ENCODE assay signal across 8 cellular contexts in genomic region chr2:99335911-99336779, GRCh38. TPM values are rescaled to one million over a fixed set of nuclear protein-coding genes. Genes with fewer than 3 reads are reported as not detected.
A peak's percentile ranks its signal among the peaks of the same experiment; 100 is the strongest.
DNase-seq lines count a peak whose midpoint lies in the region; ATAC-seq and TF ChIP-seq lines count a peak whose summit lies in the region.

Gene TXNDC9 (minus strand): TSS chr2:99336333. CDS start chr2:99333210, 3,123 bp downstream.

- H3K4me1 Mint-ChIP-seq in GM23338, result peaks cover 6% of the 10 kb centered on the region
- H3K4me1 Mint-ChIP-seq in naive thymus-derived CD4-positive, alpha-beta T cell, result peaks cover 16 to 40% (median 37%) of the 10 kb centered on the region in 7 donors
- peaks cover 5 to 17% of the 10 kb centered on the region in 2 donors for H3K4me1 Mint-ChIP-seq in stimulated activated naive B cell treated with anti-CD40 and anti-IgM and Interleukin-4, amounts not matched to agents 10 μg/mL and 1 μg/mL and 100 μg/mL, for 72 hours

- H3K4me1 ChIP-seq in GM23338 (ENCODE audit: insufficient read depth), result peaks cover 11% of the 10 kb centered on the region
- H3K4me1 ChIP-seq in fibroblast of lung (ENCODE audit: control insufficient read depth, extremely low read depth, insufficient read depth, low read length), result peaks cover 2% of the 10 kb centered on the region
- H3K4me1 ChIP-seq in naive thymus-derived CD4-positive, alpha-beta T cell (ENCODE audit: control insufficient read depth in 2 of 2, insufficient read depth in 2 of 2, low read length in 2 of 2), result peaks cover 20 to 25% of the 10 kb centered on the region in 2 donors

- intact Hi-C loops in naive thymus-derived CD4-positive, alpha-beta T cell (cut with micrococcal nuclease), result loop anchor here (1.0 to 10.0 kb wide), 20 partner anchors 154 to 1916 kb away; partner anchors contain the start of genes ACTR1B (in 2 of the 2), C2orf15 (in 2 of the 2), COX5B (in 2 of the 2) and MITD1 (in 2 of the 2)

- H3K9me3 Mint-ChIP-seq in GM23338, result no peaks in the 10 kb centered on the region
- no peaks in the 10 kb centered on the region for H3K9me3 Mint-ChIP-seq in naive thymus-derived CD4-positive, alpha-beta T cell
- H3K9me3 Mint-ChIP-seq in stimulated activated naive B cell treated with anti-CD40 and anti-IgM and Interleukin-4, amounts not matched to agents 10 μg/mL and 1 μg/mL and 100 μg/mL, for 72 hours, result no peaks in the 10 kb centered on the region

- H2AFZ ChIP-seq in GM23338 (peak within 1 kb of the TSS; percentile 94), fibroblast of lung (ENCODE audit: low read length) (peak within 1 kb of the TSS; percentile 98)

- H3F3A ChIP-seq in GM23338 (replicated peaks; ENCODE audit: low read depth), result 0 out of 2 replicates have a peak, but pooled peaks cover 4% of the 10 kb centered on the region

- POLR2A ChIA-PET in naive thymus-derived CD4-positive, alpha-beta T cell (lab: Charles Lee), result interaction anchor here (0.5 to 2.3 kb wide), 11 partner anchors 81 to 1891 kb away, joined by 3 to 12 read pairs (median 4); partner anchors contain the start of genes C2orf15, LIPT1, MITD1 and MRPL30

- ATAC-seq in GM23338, result peak; percentile 84
- peak; percentile 90 for ATAC-seq in naive thymus-derived CD4-positive, alpha-beta T cell
- ATAC-seq in stimulated activated naive B cell treated with anti-CD40 and anti-IgM and Interleukin-4, amounts not matched to agents 10 μg/mL and 1 μg/mL and 100 μg/mL, for 72 hours (replicated peaks), result peak; percentile 81 to 83

- H3K36me3 ChIP-seq in GM23338 (ENCODE audit: insufficient read depth), result peaks cover 14% of the 10 kb centered on the region
- H3K36me3 ChIP-seq in fibroblast of lung (ENCODE audit: control insufficient read depth, insufficient read depth, low read length), result no peaks in the 10 kb centered on the region
- peaks cover 6 to 27% (median 10%) of the 10 kb centered on the region in 3 experiments for H3K36me3 ChIP-seq in naive thymus-derived CD4-positive, alpha-beta T cell (ENCODE audit: control insufficient read depth in 2 of 3, insufficient read depth in 3 of 3, low read length in 3 of 3)

- peak within 1 kb of the TSS; percentile 96 for H3K4me2 ChIP-seq in GM23338
- H3K4me2 ChIP-seq in fibroblast of lung (ENCODE audit: extremely low read depth, insufficient read depth, low read length), result peak within 1 kb of the TSS; percentile 99

- H3K27me3 Mint-ChIP-seq in GM23338 (ENCODE audit: insufficient read depth, low read depth, poor library complexity), result no peaks in the 10 kb centered on the region
- no peaks in the 10 kb centered on the region for H3K27me3 Mint-ChIP-seq in naive thymus-derived CD4-positive, alpha-beta T cell
- no peaks in the 10 kb centered on the region for H3K27me3 Mint-ChIP-seq in stimulated activated naive B cell treated with anti-CD40 and anti-IgM and Interleukin-4, amounts not matched to agents 10 μg/mL and 1 μg/mL and 100 μg/mL, for 72 hours

- no peaks in the 10 kb centered on the region for H3K9me3 ChIP-seq in fibroblast of lung (ENCODE audit: control insufficient read depth, insufficient read depth, low read depth, low read length)
- no peaks in the 10 kb centered on the region for H3K9me3 ChIP-seq in naive thymus-derived CD4-positive, alpha-beta T cell (ENCODE audit: control insufficient read depth in 2 of 3, low read length in 3 of 3)

- peaks cover 33% of the 10 kb centered on the region for H4K20me1 ChIP-seq in GM23338 (replicated peaks; ENCODE audit: insufficient read depth)
- H4K20me1 ChIP-seq in fibroblast of lung (ENCODE audit: control insufficient read depth, extremely low read depth, insufficient read depth, low read length), result no peaks in the 10 kb centered on the region

- H3K79me2 ChIP-seq in GM23338 (replicated peaks; ENCODE audit: insufficient read depth), result peaks cover 87% of the 10 kb centered on the region
- peaks cover 72% of the 10 kb centered on the region for H3K79me2 ChIP-seq in fibroblast of lung (ENCODE audit: control insufficient read depth, insufficient read depth, low read length)

- H3K4me3 Mint-ChIP-seq in GM23338, result no peak within 1 kb of the TSS
- no peak within 1 kb of the TSS for H3K4me3 Mint-ChIP-seq in naive thymus-derived CD4-positive, alpha-beta T cell
- H3K4me3 Mint-ChIP-seq in stimulated activated naive B cell treated with anti-CD40 and anti-IgM and Interleukin-4, amounts not matched to agents 10 μg/mL and 1 μg/mL and 100 μg/mL, for 72 hours, result no peak within 1 kb of the TSS

- peak within 1 kb of the TSS; percentile 86 for H3K27ac ChIP-seq in GM23338 (ENCODE audit: low read depth)
- peak within 1 kb of the TSS; percentile 83 for H3K27ac ChIP-seq in fibroblast of lung (ENCODE audit: insufficient read depth, low read length)
- peak within 1 kb of the TSS; percentile 78 for H3K27ac ChIP-seq in naive thymus-derived CD4-positive, alpha-beta T cell (ENCODE audit: low read depth, low read length)

- H3K27ac Mint-ChIP-seq in GM23338, result no peak within 1 kb of the TSS
- no peak within 1 kb of the TSS for H3K27ac Mint-ChIP-seq in naive thymus-derived CD4-positive, alpha-beta T cell
- no peak within 1 kb of the TSS for H3K27ac Mint-ChIP-seq in stimulated activated naive B cell treated with anti-CD40 and anti-IgM and Interleukin-4, amounts not matched to agents 10 μg/mL and 1 μg/mL and 100 μg/mL, for 72 hours

- peak; percentile 99 for DNase-seq in Daoy (ENCODE audit: low read depth)
- DNase-seq in GM23338 (ENCODE audit: low spot score), result peak; percentile 100
- DNase-seq in Kasumi-1 (lab: John Stamatoyannopoulos, UW), result peak; percentile 98
- peak; percentile 100 for DNase-seq in RKO (ENCODE audit: low spot score)
- peak; percentile 96 for DNase-seq in activated T-helper 1 cell treated with Interleukin-2 at 50 U/mL for 16 hours (ENCODE audit: low read depth)
- peak; percentile 100 for DNase-seq in fibroblast of lung (ENCODE audit: low read depth in 2 of 2)
- peak; percentile 91 to 98 (median 98) for DNase-seq in naive thymus-derived CD4-positive, alpha-beta T cell
- peak; percentile 99 for DNase-seq in stimulated activated naive B cell treated with anti-CD40 and anti-IgM and Interleukin-4, amounts not matched to agents 10 μg/mL and 1 μg/mL and 100 μg/mL, for 72 hours

- H3K4me3 ChIP-seq in GM23338 (peak within 1 kb of the TSS; percentile 80), fibroblast of lung (replicated peaks in 1 of 4; ENCODE audit: control extremely low read depth in 1 of 4, insufficient read depth in 1 of 4, low read depth in 3 of 4, low read length in 4 of 4) (peak within 1 kb of the TSS; percentile 89 to 97 (median 91))
- peak within 1 kb of the TSS; percentile 85 for H3K4me3 ChIP-seq in naive thymus-derived CD4-positive, alpha-beta T cell (ENCODE audit: low read length)

- H3K9me2 ChIP-seq in GM23338 (ENCODE audit: insufficient read depth), result no peaks in the 10 kb centered on the region

- peak within 1 kb of the TSS; percentile 85 for H3K9ac ChIP-seq in fibroblast of lung (ENCODE audit: insufficient read depth, low read length)

- H3K27me3 ChIP-seq in GM23338 (ENCODE audit: insufficient read depth) (no peaks in the 10 kb centered on the region), fibroblast of lung (ENCODE audit: control insufficient read depth, insufficient read depth, low read length) (no peaks in the 10 kb centered on the region)
- H3K27me3 ChIP-seq in naive thymus-derived CD4-positive, alpha-beta T cell (ENCODE audit: control insufficient read depth in 2 of 2, insufficient read depth in 2 of 2, low read length in 2 of 2), result no peaks in the 10 kb centered on the region

- H3K36me3 Mint-ChIP-seq in GM23338 (ENCODE audit: low read depth), result peaks cover 21% of the 10 kb centered on the region
- peaks cover 0 to 15% (median 7%) of the 10 kb centered on the region in 5 donors for H3K36me3 Mint-ChIP-seq in naive thymus-derived CD4-positive, alpha-beta T cell
- H3K36me3 Mint-ChIP-seq in stimulated activated naive B cell treated with anti-CD40 and anti-IgM and Interleukin-4, amounts not matched to agents 10 μg/mL and 1 μg/mL and 100 μg/mL, for 72 hours, result peaks cover 9 to 12% of the 10 kb centered on the region in 2 donors

- TF ChIP-seq CTCF in GM23338 (conservative IDR thresholded peaks at IDR 0.05; ENCODE audit: low read depth in 2 of 2) (no peak), fibroblast of lung (conservative IDR thresholded peaks at IDR 0.05 in 1 of 2, IDR thresholded peaks at IDR 0.05 in 1 of 2; ENCODE audit: low read depth in 1 of 2, low read length in 2 of 2) (no peak)

- CTCF ChIA-PET in naive thymus-derived CD4-positive, alpha-beta T cell (lab: Charles Lee), result interaction anchor here (0.7 to 1.9 kb wide), 7 partner anchors 9 to 1673 kb away, joined by 3 to 6 read pairs (median 3); partner anchors contain the start of genes MITD1 and REV1

TF ChIP-seq in GM23338, 12 proteins besides CTCF, POLR2A, EP300 and RAD21 (continues in another document):
- TF ChIP-seq JUNB (IDR thresholded peaks at IDR 0.05; ENCODE audit: unreplicated experiment) (no peak), STAT1 (IDR thresholded peaks at IDR 0.05; ENCODE audit: unreplicated experiment) (no peak), ZNF331 (CRISPR knock-in tag; IDR thresholded peaks at IDR 0.05; ENCODE audit: low read depth) (no peak), EZH2phosphoT487 (IDR thresholded peaks at IDR 0.05; ENCODE audit: unreplicated experiment) (no peak), CREB1 (CRISPR knock-in tag; IDR thresholded peaks at IDR 0.05; ENCODE audit: low read depth) (0 out of 2 replicates have a peak, but pooled peaks have one; percentile 27), POLR2AphosphoS5 (IDR thresholded peaks at IDR 0.05; ENCODE audit: low read depth) (peak; percentile 96)

RNA-seq across cellular contexts. Expression of gene TXNDC9, which starts in this region (rescaled TPM):
- 111 and 121 TPM in 2 replicates for total RNA-seq in Daoy (2014; rRNA removed; shearing (Covaris generic))
- 48.1 and 54.4 TPM in 2 replicates for total RNA-seq in GM23338 (2014; rRNA removed; shearing (Covaris generic))
- polyA plus RNA-seq in GM23338 (2016; fragmentation: Nextera tagmentation; extraction: Ambion mirVana) (56.6 and 67.4 TPM in 2 replicates), fibroblast of lung (59.0 and 65.0 TPM in 2 replicates)
- 44.2 and 46.7 TPM in 2 replicates for total RNA-seq in fibroblast of lung
- polyA plus RNA-seq in fibroblast of lung (2012), result 40.8 and 41.2 TPM in 2 replicates
- polyA minus RNA-seq in fibroblast of lung (ENCODE audit: low replicate concordance), result 1.6 and 5.4 TPM in 2 replicates
- total RNA-seq in naive thymus-derived CD4-positive, alpha-beta T cell, result 10 to 100 TPM in 4 of 5 experiments, 1 to 10 TPM in 1; 7.8 to 31.4 (median 24.4) TPM
- polyA plus RNA-seq in naive thymus-derived CD4-positive, alpha-beta T cell, result 10 to 100 TPM; 48.2 to 49.3 TPM

Comparison
In these comparisons a context has a peak if more than half of its experiments do, and no peak if none do; other contexts are left out.
1. Peak in every context shown above with its lines: DNase-seq, ATAC-seq, H3K4me3 ChIP-seq and H3K27ac ChIP-seq.